ENCODE assay signal across 12 cellular contexts in genomic region chr5:131524431-131524830, GRCh38.
"Had no signal": no experiment of that assay in that cellular context is flagged by ENCODE, and none has a peak within 500 bp of the region (broad histone marks: within the 10 kb centered on the region; RNA-seq: fewer than 3 reads in every experiment).

No MANE protein-coding gene starts in this region.

- H3K4me3 Mint-ChIP-seq: activated CD4-positive, alpha-beta memory T cell treated with anti-CD3 and anti-CD28 coated beads for 36 hours; activated T-helper 1 cell treated with anti-CD3 and anti-CD28 coated beads, Interleukin-12 subunit alpha, Interleukin-12 subunit beta, Interleukin-2, Interleukin-4 antibody, amounts not matched to agents 30 ng/mL and 10 ng/mL and 1 ng/mL, durations not matched to agents 14 hours and 24 hours and 36 hours; neural crest cell; stimulated activated naive CD8-positive, alpha-beta T cell treated with anti-CD3 and anti-CD28 coated beads, Interleukin-15, Interleukin-2, amounts not matched to agents 100 ng/mL and 50 ng/mL, for 24 hours had no signal

- H3K27ac ChIP-seq: ascending aorta, lower lobe of right lung, tibial nerve had no signal

- H3K27ac Mint-ChIP-seq: activated CD4-positive, alpha-beta memory T cell treated with anti-CD3 and anti-CD28 coated beads for 36 hours; activated T-helper 1 cell treated with anti-CD3 and anti-CD28 coated beads, Interleukin-12 subunit alpha, Interleukin-12 subunit beta, Interleukin-2, Interleukin-4 antibody, amounts not matched to agents 30 ng/mL and 10 ng/mL and 1 ng/mL, durations not matched to agents 14 hours and 24 hours and 36 hours; progenitor cell of endocrine pancreas; stimulated activated naive CD8-positive, alpha-beta T cell treated with anti-CD3 and anti-CD28 coated beads, Interleukin-15, Interleukin-2, amounts not matched to agents 100 ng/mL and 50 ng/mL, for 24 hours had no signal

- H3K4me1 Mint-ChIP-seq: neural crest cell had no signal

- H3K27me3 Mint-ChIP-seq: activated CD4-positive, alpha-beta memory T cell treated with anti-CD3 and anti-CD28 coated beads for 36 hours; progenitor cell of endocrine pancreas; stimulated activated naive CD8-positive, alpha-beta T cell treated with anti-CD3 and anti-CD28 coated beads, Interleukin-15, Interleukin-2, amounts not matched to agents 100 ng/mL and 50 ng/mL, for 24 hours had no signal

- DNase-seq: activated CD4-positive, alpha-beta memory T cell treated with anti-CD3 and anti-CD28 coated beads for 36 hours; activated T-cell treated with anti-CD3 and anti-CD28 coated beads for 4 hours; effector CD4-positive, alpha-beta T cell; lower lobe of right lung had no signal

- H3K4me3 ChIP-seq: ascending aorta, lower lobe of right lung, tibial nerve had no signal

- ATAC-seq: activated CD4-positive, CD25-positive, alpha-beta regulatory T cell treated with anti-CD3 and anti-CD28 coated beads, Interleukin-2, amount 50 U/mL, for 24 hours; lower lobe of right lung; right cardiac atrium had no signal

- H3K9me3 ChIP-seq: ascending aorta, lower lobe of right lung, tibial nerve had no signal

- H3K27me3 ChIP-seq: ascending aorta, tibial nerve had no signal

- H3K9me3 Mint-ChIP-seq: activated CD4-positive, alpha-beta memory T cell treated with anti-CD3 and anti-CD28 coated beads for 36 hours; activated T-helper 1 cell treated with anti-CD3 and anti-CD28 coated beads, Interleukin-12 subunit alpha, Interleukin-12 subunit beta, Interleukin-2, Interleukin-4 antibody, amounts not matched to agents 30 ng/mL and 10 ng/mL and 1 ng/mL, durations not matched to agents 14 hours and 24 hours and 36 hours; neural crest cell; stimulated activated naive CD8-positive, alpha-beta T cell treated with anti-CD3 and anti-CD28 coated beads, Interleukin-15, Interleukin-2, amounts not matched to agents 100 ng/mL and 50 ng/mL, for 24 hours had no signal
